In genomic region chr3:9111349-9112265, GRCh38 we compare ENCODE assay signal across 12 cellular contexts.
A peak's percentile ranks its signal among the peaks of the same experiment; 100 is the strongest.
DNase-seq lines count a peak whose midpoint lies in the region; ATAC-seq and TF ChIP-seq lines count a peak whose summit lies in the region.
"Had no signal": no experiment of that assay in that cellular context is flagged by ENCODE, and none has a peak within 500 bp of the region (broad histone marks: within the 10 kb centered on the region; RNA-seq: fewer than 3 reads in every experiment).

No MANE protein-coding gene starts in this region.

- DNase-seq in GM04503 (ENCODE audit: low read depth) (peak; percentile 33), glutamatergic neuron (no peak), pons (ENCODE audit: low spot score) (peak; percentile 44)
- DNase-seq in activated T-helper 2 cell treated with anti-CD3 and anti-CD28 coated beads, Interferon-gamma antibody, Interleukin-2, Interleukin-4, amounts not matched to agents 10 μg/mL and 5 μg/mL and 100 μg/mL, durations not matched to agents 14 hours and 24 hours and 36 hours (ENCODE audit: low spot score), result no peak
- DNase-seq in activated CD4-positive, CD25-positive, alpha-beta regulatory T cell treated with anti-CD3 and anti-CD28 coated beads, Interleukin-2, amount 50 U/mL, for 72 hours, result no peak
- DNase-seq: GOT3 had no signal

- H3K9me3 Mint-ChIP-seq in glutamatergic neuron (ENCODE audit: unreplicated experiment), result peaks cover 15% of the 10 kb centered on the region
- H3K9me3 Mint-ChIP-seq in activated T-helper 2 cell treated with anti-CD3 and anti-CD28 coated beads, Interferon-gamma antibody, Interleukin-2, Interleukin-4, amounts not matched to agents 10 μg/mL and 5 μg/mL and 100 μg/mL, durations not matched to agents 14 hours and 24 hours and 36 hours, result no peaks in the 10 kb centered on the region
- H3K9me3 Mint-ChIP-seq: activated T-helper 17 cell treated with anti-CD3 and anti-CD28 coated beads, Interleukin-2, amount 50 U/mL, for 72 hours had no signal

- peaks cover 19% of the 10 kb centered on the region for H3K36me3 Mint-ChIP-seq in glutamatergic neuron (ENCODE audit: unreplicated experiment)
- H3K36me3 Mint-ChIP-seq in activated T-helper 2 cell treated with anti-CD3 and anti-CD28 coated beads, Interferon-gamma antibody, Interleukin-2, Interleukin-4, amounts not matched to agents 10 μg/mL and 5 μg/mL and 100 μg/mL, durations not matched to agents 14 hours and 24 hours and 36 hours (ENCODE audit: low read depth), result no peaks in the 10 kb centered on the region

- no peaks in the 10 kb centered on the region for H3K79me2 ChIP-seq in OCI-LY3 (ENCODE audit: low read length)

- H3K4me2 ChIP-seq in OCI-LY3 (ENCODE audit: low read length), result no peak overlapping the region

- no peak overlapping the region for H3K4me3 ChIP-seq in OCI-LY3 (ENCODE audit: low read length)
- H3K4me3 ChIP-seq: esophagus muscularis mucosa, SJCRH30 had no signal

- peaks cover 23% of the 10 kb centered on the region for H3K4me1 Mint-ChIP-seq in glutamatergic neuron (ENCODE audit: low read depth, unreplicated experiment)
- H3K4me1 Mint-ChIP-seq in activated T-helper 2 cell treated with anti-CD3 and anti-CD28 coated beads, Interferon-gamma antibody, Interleukin-2, Interleukin-4, amounts not matched to agents 10 μg/mL and 5 μg/mL and 100 μg/mL, durations not matched to agents 14 hours and 24 hours and 36 hours (ENCODE audit: low read depth), result no peaks in the 10 kb centered on the region
- H3K4me1 Mint-ChIP-seq: activated T-helper 17 cell treated with anti-CD3 and anti-CD28 coated beads, Interleukin-2, amount 50 U/mL, for 72 hours had no signal

- H3K27me3 ChIP-seq in OCI-LY3 (ENCODE audit: low read depth, low read length), result peaks cover 27% of the 10 kb centered on the region
- H3K27me3 ChIP-seq: esophagus muscularis mucosa, SJCRH30 had no signal

- no peak for ATAC-seq in HG03175 (IDR thresholded peaks at IDR 0.05; ENCODE audit: unreplicated experiment)
- ATAC-seq in GM21367 (IDR thresholded peaks at IDR 0.05; ENCODE audit: unreplicated experiment), result no peak
- ATAC-seq: activated T-helper 17 cell treated with anti-CD3 and anti-CD28 coated beads, Interleukin-2, amount 50 U/mL, for 72 hours had no signal

- TF ChIP-seq CTCF in OCI-LY3 (IDR thresholded peaks at IDR 0.05; ENCODE audit: low read depth, low read length) (peak; percentile 15), glutamatergic neuron (IDR thresholded peaks at IDR 0.05; ENCODE audit: partially characterized antibody, unreplicated experiment) (peak; percentile 40)

- no peak overlapping the region for H3K27ac ChIP-seq in OCI-LY3 (ENCODE audit: low read length)
- H3K27ac ChIP-seq: esophagus muscularis mucosa, SJCRH30 had no signal

- no peaks in the 10 kb centered on the region for H3K36me3 ChIP-seq in OCI-LY3 (replicated peaks; ENCODE audit: low read depth, low read length)
- H3K36me3 ChIP-seq: esophagus muscularis mucosa, SJCRH30 had no signal

- H3K4me1 ChIP-seq in OCI-LY3 (ENCODE audit: low read length), result no peaks in the 10 kb centered on the region
- H3K4me1 ChIP-seq: SJCRH30 had no signal

- no peak overlapping the region for H3K9ac ChIP-seq in OCI-LY3 (ENCODE audit: low read length)

- H3K27ac Mint-ChIP-seq in glutamatergic neuron (ENCODE audit: unreplicated experiment), result no peak overlapping the region
- H3K27ac Mint-ChIP-seq in activated T-helper 2 cell treated with anti-CD3 and anti-CD28 coated beads, Interferon-gamma antibody, Interleukin-2, Interleukin-4, amounts not matched to agents 10 μg/mL and 5 μg/mL and 100 μg/mL, durations not matched to agents 14 hours and 24 hours and 36 hours, result no peak overlapping the region
- H3K27ac Mint-ChIP-seq: activated T-helper 17 cell treated with anti-CD3 and anti-CD28 coated beads, Interleukin-2, amount 50 U/mL, for 72 hours had no signal

- no peak overlapping the region for H2AFZ ChIP-seq in OCI-LY3 (ENCODE audit: low read depth, low read length)

- no peaks in the 10 kb centered on the region for H3K9me3 ChIP-seq in OCI-LY3 (ENCODE audit: insufficient read depth, low read length)
- H3K9me3 ChIP-seq: esophagus muscularis mucosa, SJCRH30 had no signal

- no peaks in the 10 kb centered on the region for H4K20me1 ChIP-seq in OCI-LY3 (ENCODE audit: insufficient read depth, low read length)

- peaks cover 7% of the 10 kb centered on the region for H3K27me3 Mint-ChIP-seq in glutamatergic neuron (ENCODE audit: unreplicated experiment)
- peaks cover 12% of the 10 kb centered on the region for H3K27me3 Mint-ChIP-seq in activated T-helper 2 cell treated with anti-CD3 and anti-CD28 coated beads, Interferon-gamma antibody, Interleukin-2, Interleukin-4, amounts not matched to agents 10 μg/mL and 5 μg/mL and 100 μg/mL, durations not matched to agents 14 hours and 24 hours and 36 hours (ENCODE audit: low read depth)
- H3K27me3 Mint-ChIP-seq: activated T-helper 17 cell treated with anti-CD3 and anti-CD28 coated beads, Interleukin-2, amount 50 U/mL, for 72 hours had no signal

- intact Hi-C loops in activated T-helper 2 cell treated with anti-CD3 and anti-CD28 coated beads, Interferon-gamma antibody, Interleukin-2, Interleukin-4, amounts not matched to agents 10 μg/mL and 5 μg/mL and 100 μg/mL, durations not matched to agents 14 hours and 24 hours and 36 hours (cut with micrococcal nuclease), result no loop called here

- no peak overlapping the region for H3K4me3 Mint-ChIP-seq in glutamatergic neuron (ENCODE audit: unreplicated experiment)
- no peak overlapping the region for H3K4me3 Mint-ChIP-seq in activated T-helper 2 cell treated with anti-CD3 and anti-CD28 coated beads, Interferon-gamma antibody, Interleukin-2, Interleukin-4, amounts not matched to agents 10 μg/mL and 5 μg/mL and 100 μg/mL, durations not matched to agents 14 hours and 24 hours and 36 hours (ENCODE audit: low read depth)
- H3K4me3 Mint-ChIP-seq: activated T-helper 17 cell treated with anti-CD3 and anti-CD28 coated beads, Interleukin-2, amount 50 U/mL, for 72 hours had no signal

Comparison
In these comparisons a context has a peak if more than half of its experiments do, and no peak if none do; other contexts are left out.
1. DNase-seq: peak in GM04503 (single experiment) and pons (single experiment); none in glutamatergic neuron (single experiment), activated T-helper 2 cell treated with anti-CD3 and anti-CD28 coated beads, Interferon-gamma antibody, Interleukin-2, Interleukin-4, amounts not matched to agents 10 μg/mL and 5 μg/mL and 100 μg/mL, durations not matched to agents 14 hours and 24 hours and 36 hours (single experiment) and activated CD4-positive, CD25-positive, alpha-beta regulatory T cell treated with anti-CD3 and anti-CD28 coated beads, Interleukin-2, amount 50 U/mL, for 72 hours (single experiment).